9 cellular contexts compared by ENCODE assay signal in genomic region chr17:30278032-30278431, GRCh38. TPM values are rescaled to one million over a fixed set of nuclear protein-coding genes. Genes with fewer than 3 reads are reported as not detected.
DNase-seq lines count a peak whose midpoint lies in the region; ATAC-seq and TF ChIP-seq lines count a peak whose summit lies in the region.
"Had no signal": no experiment of that assay in that cellular context is flagged by ENCODE, and none has a peak within 500 bp of the region (broad histone marks: within the 10 kb centered on the region; RNA-seq: fewer than 3 reads in every experiment).

No MANE protein-coding gene starts in this region.

- peaks cover 33% of the 10 kb centered on the region for H3K4me1 ChIP-seq in Karpas-422 (ENCODE audit: low read length)
- no peaks in the 10 kb centered on the region for H3K4me1 ChIP-seq in right lobe of liver

- no peak overlapping the region for H3K4me3 Mint-ChIP-seq in stimulated activated naive CD8-positive, alpha-beta T cell treated with anti-CD3 and anti-CD28 coated beads, Interleukin-15, amount 100 ng/mL, for 72 hours
- H3K4me3 Mint-ChIP-seq in activated CD4-positive, alpha-beta memory T cell treated with anti-CD3 and anti-CD28 coated beads for 36 hours, result no peak overlapping the region

- no peak overlapping the region for H3K9ac ChIP-seq in Karpas-422 (ENCODE audit: low read length)

- CTCF ChIA-PET in activated CD4-positive, alpha-beta memory T cell treated with anti-CD3 and anti-CD28 coated beads for 36 hours (lab: Charles Lee), result interaction anchor here (1.1 to 3.1 kb wide), 2 partner anchors 13 to 59 kb away, joined by 4 to 17 read pairs; no protein-coding TSS in a partner anchor

- H3K9me2 ChIP-seq in Karpas-422 (replicated peaks; ENCODE audit: insufficient read depth, low read length), result no peaks in the 10 kb centered on the region

- no peak overlapping the region for H3K27ac Mint-ChIP-seq in stimulated activated naive CD8-positive, alpha-beta T cell treated with anti-CD3 and anti-CD28 coated beads, Interleukin-15, amount 100 ng/mL, for 72 hours
- H3K27ac Mint-ChIP-seq in activated CD4-positive, alpha-beta memory T cell treated with anti-CD3 and anti-CD28 coated beads for 36 hours, result no peak overlapping the region

- H3K36me3 ChIP-seq in Karpas-422 (ENCODE audit: insufficient read depth, low read length), result peaks cover 50% of the 10 kb centered on the region
- H3K36me3 ChIP-seq in right lobe of liver, result peaks cover 0 to 5% (median 2%) of the 10 kb centered on the region in 4 donors

- H3K9me3 ChIP-seq in Karpas-422 (ENCODE audit: low read length) (no peaks in the 10 kb centered on the region), right lobe of liver (no peaks in the 10 kb centered on the region)

- no peaks in the 10 kb centered on the region for H4K20me1 ChIP-seq in Karpas-422 (ENCODE audit: insufficient read depth, low read depth, low read length)

- H3K27ac ChIP-seq in Karpas-422 (ENCODE audit: low read length) (no peak overlapping the region; the same call in 1 of the 2 replicates), right lobe of liver (no peak overlapping the region)

- no peaks in the 10 kb centered on the region for H3K9me3 Mint-ChIP-seq in stimulated activated naive CD8-positive, alpha-beta T cell treated with anti-CD3 and anti-CD28 coated beads, Interleukin-15, amount 100 ng/mL, for 72 hours
- H3K9me3 Mint-ChIP-seq in activated CD4-positive, alpha-beta memory T cell treated with anti-CD3 and anti-CD28 coated beads for 36 hours, result no peaks in the 10 kb centered on the region

- H3K36me3 Mint-ChIP-seq in activated CD4-positive, alpha-beta memory T cell treated with anti-CD3 and anti-CD28 coated beads for 36 hours, result peaks cover 42% of the 10 kb centered on the region

- peaks cover 23% of the 10 kb centered on the region for H3K79me2 ChIP-seq in Karpas-422 (ENCODE audit: low read length)

- POLR2A ChIA-PET in activated CD4-positive, alpha-beta memory T cell treated with anti-CD3 and anti-CD28 coated beads for 36 hours (lab: Charles Lee), result no interaction called here

- intact Hi-C loops in right lobe of liver (cut with DNase I), result loop anchor here in 1 of 2 donors (10.0 kb wide), 1 partner anchor 153 kb away; no protein-coding TSS in a partner anchor
- intact Hi-C loops in activated CD4-positive, alpha-beta memory T cell treated with anti-CD3 and anti-CD28 coated beads for 36 hours (cut with micrococcal nuclease), result no loop called here

- H3K27me3 Mint-ChIP-seq in stimulated activated naive CD8-positive, alpha-beta T cell treated with anti-CD3 and anti-CD28 coated beads, Interleukin-15, amount 100 ng/mL, for 72 hours, result no peaks in the 10 kb centered on the region
- H3K27me3 Mint-ChIP-seq in activated CD4-positive, alpha-beta memory T cell treated with anti-CD3 and anti-CD28 coated beads for 36 hours, result no peaks in the 10 kb centered on the region

- H2AFZ ChIP-seq in Karpas-422 (ENCODE audit: low read length), result no peak overlapping the region

- H3K4me2 ChIP-seq in Karpas-422 (ENCODE audit: low read depth, low read length, poor library complexity, severe bottlenecking), result no peak overlapping the region

- ATAC-seq in right lobe of liver (peak; percentile 76 to 92 (median 88)), GM21723 (IDR thresholded peaks at IDR 0.05; ENCODE audit: unreplicated experiment) (no peak), HG02973 (IDR thresholded peaks at IDR 0.05; ENCODE audit: unreplicated experiment) (no peak)
- no peak for ATAC-seq in stimulated activated naive CD8-positive, alpha-beta T cell treated with anti-CD3 and anti-CD28 coated beads, Interleukin-15, amount 100 ng/mL, for 72 hours

- DNase-seq in COR-L47 (lab: John Stamatoyannopoulos, UW) (peak; percentile 29), Karpas-422 (peak; percentile 55), astrocyte of the spinal cord (ENCODE audit: low read depth, low spot score) (peak; percentile 57), right lobe of liver (peak in 1 of 3 donors; percentile 50)
- no peak for DNase-seq in stimulated activated naive CD8-positive, alpha-beta T cell treated with anti-CD3 and anti-CD28 coated beads, Interleukin-15, amount 100 ng/mL, for 72 hours
- DNase-seq in activated CD4-positive, alpha-beta memory T cell treated with anti-CD3 and anti-CD28 coated beads for 36 hours, result no peak

- peak; percentile 52 for TF ChIP-seq CTCF in astrocyte of the spinal cord (IDR thresholded peaks at IDR 0.05; ENCODE audit: low read depth, low read length)
- TF ChIP-seq CTCF in right lobe of liver (IDR thresholded peaks at IDR 0.05), result peak; percentile 42 to 73 (median 70)

- no peaks in the 10 kb centered on the region for H3K27me3 ChIP-seq in Karpas-422 (ENCODE audit: low read length)
- H3K27me3 ChIP-seq in right lobe of liver, result no peaks in the 10 kb centered on the region

- no peak for TF ChIP-seq POLR2A in right lobe of liver (IDR thresholded peaks at IDR 0.05)

- in situ Hi-C loops in astrocyte of the spinal cord (cut with HindIII; ENCODE audit: low sequenced_read_pairs), result no loop called here

- no peaks in the 10 kb centered on the region for H3K4me1 Mint-ChIP-seq in stimulated activated naive CD8-positive, alpha-beta T cell treated with anti-CD3 and anti-CD28 coated beads, Interleukin-15, amount 100 ng/mL, for 72 hours
- H3K4me1 Mint-ChIP-seq in activated CD4-positive, alpha-beta memory T cell treated with anti-CD3 and anti-CD28 coated beads for 36 hours (ENCODE audit: low read depth), result no peaks in the 10 kb centered on the region

- H3K4me3 ChIP-seq in Karpas-422 (ENCODE audit: low read length) (no peak overlapping the region), astrocyte of the spinal cord (ENCODE audit: low read depth, low read length) (no peak overlapping the region), right lobe of liver (no peak overlapping the region)

RNA-seq across cellular contexts. Expression of gene BLMH, which starts 13.7 kb away (rescaled TPM):
- 47.5 and 52.8 TPM in 2 replicates for total RNA-seq in Karpas-422 (2014; rRNA removed; shearing (Covaris generic); ENCODE audit: low replicate concordance)
- 1 to 10 TPM; 7.0 to 9.2 (median 7.3) TPM for total RNA-seq in right lobe of liver
- total RNA-seq in activated CD4-positive, alpha-beta memory T cell treated with anti-CD3 and anti-CD28 coated beads for 36 hours, result 10 to 100 TPM; 47.0 to 49.6 TPM

RNA-seq across cellular contexts. Expression of gene SLC6A4, which starts 42.5 kb away (rescaled TPM):
- not detected in 2 replicates for total RNA-seq in Karpas-422 (2014; rRNA removed; shearing (Covaris generic); ENCODE audit: low replicate concordance)
- total RNA-seq in right lobe of liver, result not detected
- total RNA-seq in activated CD4-positive, alpha-beta memory T cell treated with anti-CD3 and anti-CD28 coated beads for 36 hours, result not detected

RNA-seq across cellular contexts. Expression of gene TMIGD1, which starts 55.8 kb away (rescaled TPM):
- total RNA-seq in Karpas-422 (2014; rRNA removed; shearing (Covaris generic); ENCODE audit: low replicate concordance), result not detected in 2 replicates
- total RNA-seq in right lobe of liver, result not detected
- total RNA-seq in activated CD4-positive, alpha-beta memory T cell treated with anti-CD3 and anti-CD28 coated beads for 36 hours, result not detected
- total RNA-seq: temporal lobe had no signal

Comparison
In these comparisons a context has a peak if more than half of its experiments do, and no peak if none do; other contexts are left out.
1. DNase-seq: peak in COR-L47 (single experiment), Karpas-422 (single experiment) and astrocyte of the spinal cord (single experiment); none in stimulated activated naive CD8-positive, alpha-beta T cell treated with anti-CD3 and anti-CD28 coated beads, Interleukin-15, amount 100 ng/mL, for 72 hours (0 of 2) and activated CD4-positive, alpha-beta memory T cell treated with anti-CD3 and anti-CD28 coated beads for 36 hours (single experiment).
2. ATAC-seq: peak in right lobe of liver (4 of 4); none in stimulated activated naive CD8-positive, alpha-beta T cell treated with anti-CD3 and anti-CD28 coated beads, Interleukin-15, amount 100 ng/mL, for 72 hours (single experiment), GM21723 (single experiment) and HG02973 (single experiment).